ENCODE assay signal across 9 cellular contexts in genomic region chr12:78146365-78146772, GRCh38.
DNase-seq lines count a peak whose midpoint lies in the region; ATAC-seq and TF ChIP-seq lines count a peak whose summit lies in the region.
"Had no signal": no experiment of that assay in that cellular context is flagged by ENCODE, and none has a peak within 500 bp of the region (broad histone marks: within the 10 kb centered on the region; RNA-seq: fewer than 3 reads in every experiment).

No MANE protein-coding gene starts in this region.

- BruUV-seq in MCF 10A (replicated peaks; lab: Mats Ljungman, UMichigan) = no TSS peak

- H3K4ac ChIP-seq in mesendoderm (ENCODE audit: low read depth, low read length) = no peak overlapping the region

- DNase-seq in SKM-1 (lab: John Stamatoyannopoulos, UW; ENCODE audit: unreplicated experiment) (peak; percentile 1), SKM-1 treated with dmso at 0.1 percent for 144 hours (lab: John Stamatoyannopoulos, UW; ENCODE audit: unreplicated experiment) (no peak), NCI-H2196 (lab: John Stamatoyannopoulos, UW; ENCODE audit: unreplicated experiment) (peak; percentile 48), MCF 10A (ENCODE audit: unreplicated experiment) (peak; percentile 47), mesendoderm (peak; percentile 24), ureter (ENCODE audit: low spot score) (no peak)
- DNase-seq: activated naive CD8-positive, alpha-beta T cell treated with anti-CD3 and anti-CD28 coated beads, Interleukin-2, amount 10 ng/mL, durations not matched to agents 7 days and 5 days had no signal

- intact Hi-C loops in MCF 10A (cut with micrococcal nuclease) = loop anchor here (1.0 to 10.0 kb wide), 2 partner anchors 860 to 1198 kb away; no protein-coding TSS in a partner anchor

- H2AK5ac ChIP-seq in mesendoderm (ENCODE audit: low read length) = no peak overlapping the region

- H2BK5ac ChIP-seq in mesendoderm (ENCODE audit: low read length) = no peak overlapping the region

- no peaks in the 10 kb centered on the region for H3K79me1 ChIP-seq in mesendoderm (ENCODE audit: low read length)

- POLR2A ChIA-PET in MCF 10A (lab: Yijun Ruan, JAX) = no interaction called here

- H3K4me1 ChIP-seq in mesendoderm (ENCODE audit: control insufficient read depth, low read depth, low read length) = no peaks in the 10 kb centered on the region

- H3K36me3 Mint-ChIP-seq in MCF 10A (ENCODE audit: insufficient read depth, unreplicated experiment) = no peaks in the 10 kb centered on the region
- H3K36me3 Mint-ChIP-seq: activated naive CD8-positive, alpha-beta T cell treated with anti-CD3 and anti-CD28 coated beads, Interleukin-2, amount 10 ng/mL, durations not matched to agents 7 days and 5 days had no signal

- H3K9me3 Mint-ChIP-seq in MCF 10A (ENCODE audit: unreplicated experiment) = no peaks in the 10 kb centered on the region
- H3K9me3 Mint-ChIP-seq: activated naive CD8-positive, alpha-beta T cell treated with anti-CD3 and anti-CD28 coated beads, Interleukin-2, amount 10 ng/mL, durations not matched to agents 7 days and 5 days had no signal

- H2BK120ac ChIP-seq in mesendoderm (ENCODE audit: low read depth, low read length) = no peak overlapping the region

- peak; percentile 62 for TF ChIP-seq CTCF in MCF 10A (IDR thresholded peaks at IDR 0.05; ENCODE audit: unreplicated experiment)

- no peak overlapping the region for H3K4me2 ChIP-seq in mesendoderm (ENCODE audit: low read length)

- no peaks in the 10 kb centered on the region for H3K79me2 ChIP-seq in mesendoderm (ENCODE audit: control insufficient read depth, insufficient read depth, low read length)

- no peak overlapping the region for H3K27ac Mint-ChIP-seq in MCF 10A (ENCODE audit: low read depth, unreplicated experiment)
- H3K27ac Mint-ChIP-seq: activated naive CD8-positive, alpha-beta T cell treated with anti-CD3 and anti-CD28 coated beads, Interleukin-2, amount 10 ng/mL, durations not matched to agents 7 days and 5 days had no signal

- H3K27me3 ChIP-seq in mesendoderm (ENCODE audit: insufficient read depth, low read length, poor library complexity) = no peaks in the 10 kb centered on the region

- no peaks in the 10 kb centered on the region for H3K36me3 ChIP-seq in mesendoderm (ENCODE audit: control insufficient read depth, insufficient read depth, low read length)

- no peak overlapping the region for H3K9ac ChIP-seq in mesendoderm (ENCODE audit: low read length)

- H4K5ac ChIP-seq in mesendoderm (ENCODE audit: low read length) = no peak overlapping the region

- no peak overlapping the region for H3K4me3 ChIP-seq in mesendoderm (ENCODE audit: low read length)

- H3K4me3 Mint-ChIP-seq in MCF 10A (ENCODE audit: unreplicated experiment) = no peak overlapping the region
- H3K4me3 Mint-ChIP-seq: activated naive CD8-positive, alpha-beta T cell treated with anti-CD3 and anti-CD28 coated beads, Interleukin-2, amount 10 ng/mL, durations not matched to agents 7 days and 5 days had no signal

- H2BK15ac ChIP-seq in mesendoderm (replicated peaks; ENCODE audit: low read depth) = no peak overlapping the region

- no peak overlapping the region for H3K18ac ChIP-seq in mesendoderm (ENCODE audit: low read length)

- CTCF ChIA-PET in MCF 10A (lab: Yijun Ruan, JAX) = interaction anchor here (0.6 to 3.1 kb wide), 25 partner anchors 10 to 1255 kb away, joined by 3 to 22 read pairs (median 4); no protein-coding TSS in a partner anchor

- H3K56ac ChIP-seq in mesendoderm (ENCODE audit: low read length) = no peak overlapping the region

- no peak overlapping the region for H3K27ac ChIP-seq in mesendoderm (ENCODE audit: low read depth, low read length)

- no peaks in the 10 kb centered on the region for H3K27me3 Mint-ChIP-seq in MCF 10A (ENCODE audit: insufficient read depth, unreplicated experiment)
- H3K27me3 Mint-ChIP-seq: activated naive CD8-positive, alpha-beta T cell treated with anti-CD3 and anti-CD28 coated beads, Interleukin-2, amount 10 ng/mL, durations not matched to agents 7 days and 5 days had no signal

- ATAC-seq in HG02884 (IDR thresholded peaks at IDR 0.05; ENCODE audit: unreplicated experiment) = peak; percentile 80
- ATAC-seq in HG03439 (IDR thresholded peaks at IDR 0.05; ENCODE audit: unreplicated experiment) = no peak

- no peaks in the 10 kb centered on the region for H3K4me1 Mint-ChIP-seq in MCF 10A (ENCODE audit: insufficient read depth, unreplicated experiment)
- H3K4me1 Mint-ChIP-seq: activated naive CD8-positive, alpha-beta T cell treated with anti-CD3 and anti-CD28 coated beads, Interleukin-2, amount 10 ng/mL, durations not matched to agents 7 days and 5 days had no signal

- H3K23ac ChIP-seq in mesendoderm (ENCODE audit: low read length) = no peak overlapping the region

- no peak overlapping the region for H4K8ac ChIP-seq in mesendoderm (ENCODE audit: low read depth, low read length)

Comparison
In these comparisons a context has a peak if more than half of its experiments do, and no peak if none do; other contexts are left out.
1. DNase-seq: peak in SKM-1 (single experiment), NCI-H2196 (single experiment), MCF 10A (single experiment) and mesendoderm (single experiment); none in SKM-1 treated with dmso at 0.1 percent for 144 hours (single experiment) and ureter (single experiment).